In the genomic region with DNA sequence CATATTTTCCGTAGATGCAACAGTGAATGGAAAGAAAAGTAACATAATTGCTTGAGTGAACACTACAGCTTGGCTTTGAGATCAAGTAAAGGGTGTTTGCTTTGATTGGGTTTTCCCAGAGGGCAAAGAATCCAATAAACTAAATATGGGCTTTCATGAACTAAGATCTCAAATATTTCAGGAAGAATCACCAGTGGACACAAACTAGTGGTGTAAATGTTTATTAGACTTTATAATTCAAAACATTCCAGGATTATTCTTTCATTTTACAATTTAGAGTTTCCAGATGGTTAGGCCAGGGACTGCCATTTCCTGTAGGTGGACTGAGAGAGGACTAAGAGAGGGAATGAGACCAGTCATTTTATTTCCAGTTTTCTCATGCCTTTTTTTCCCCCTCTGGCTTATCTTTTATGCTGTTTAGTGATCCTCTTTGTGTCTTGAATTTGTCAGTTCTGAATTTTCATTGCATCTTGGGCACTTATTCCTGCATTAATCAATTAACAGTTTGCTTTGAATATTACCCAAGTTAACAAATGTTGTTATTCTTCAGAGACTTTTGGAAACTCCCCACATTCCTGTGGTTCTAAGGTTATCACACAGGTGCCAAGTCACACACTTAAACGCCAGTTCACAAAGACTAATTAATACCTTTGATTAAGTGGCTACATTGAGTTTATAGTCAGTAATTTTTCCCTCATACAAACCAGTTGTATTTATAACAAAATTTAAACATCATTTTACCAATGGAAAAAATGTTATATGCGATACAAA, we compare ENCODE assay signal across 19 cellular contexts. TPM values are rescaled to one million over a fixed set of nuclear protein-coding genes. Genes with fewer than 3 reads are reported as not detected.
DNase-seq lines count a peak whose midpoint lies in the region; ATAC-seq, FAIRE-seq and TF ChIP-seq lines count a peak whose summit lies in the region.
"Had no signal": no experiment of that assay in that cellular context is flagged by ENCODE, and none has a peak within 500 bp of the region (broad histone marks: within the 10 kb centered on the region; RNA-seq: fewer than 3 reads in every experiment).

No MANE protein-coding gene starts in this region.

- intact Hi-C loops in activated CD4-positive, alpha-beta T cell treated with anti-CD3 and anti-CD28 coated beads, Interleukin-2, amount 10 ng/mL, durations not matched to agents 24 days and 14 days (cut with micrococcal nuclease) = loop anchor here (5.0 kb wide), 2 partner anchors 51 to 106 kb away; a partner anchor contains a TSS
- intact Hi-C loops in endothelial cell of umbilical vein (cut with micrococcal nuclease) = no loop called here

- H3K27ac Mint-ChIP-seq in activated CD4-positive, alpha-beta T cell treated with anti-CD3 and anti-CD28 coated beads, Interleukin-2, amount 10 ng/mL, durations not matched to agents 24 days and 14 days = peak overlapping the region; percentile 11
- peak overlapping the region; percentile 5 for H3K27ac Mint-ChIP-seq in stimulated activated memory B cell treated with anti-CD40 and anti-IgM and Interleukin-4, amounts not matched to agents 10 μg/mL and 1 μg/mL and 100 μg/mL, for 72 hours
- H3K27ac Mint-ChIP-seq: endodermal cell had no signal

- dilution Hi-C loops in endothelial cell of umbilical vein (cut with MboI; ENCODE audit: extremely low pct_ligation_motif_present, low sequenced_read_pairs) = no loop called here

- peak; percentile 12 for FAIRE-seq in endothelial cell of umbilical vein (lab: Jason Lieb, UNC)

- H3K36me3 Mint-ChIP-seq in activated CD4-positive, alpha-beta T cell treated with anti-CD3 and anti-CD28 coated beads, Interleukin-2, amount 10 ng/mL, durations not matched to agents 24 days and 14 days (ENCODE audit: low read depth) = peaks cover 37% of the 10 kb centered on the region
- H3K36me3 Mint-ChIP-seq in stimulated activated memory B cell treated with anti-CD40 and anti-IgM and Interleukin-4, amounts not matched to agents 10 μg/mL and 1 μg/mL and 100 μg/mL, for 72 hours = peaks cover 19% of the 10 kb centered on the region

- ATAC-seq in stimulated activated memory B cell treated with anti-CD40 and anti-IgM and Interleukin-4, amounts not matched to agents 10 μg/mL and 1 μg/mL and 100 μg/mL, for 72 hours = no peak

- H2AFZ ChIP-seq in endothelial cell of umbilical vein (ENCODE audit: low read depth, low read length) = no peak overlapping the region

- H3K79me2 ChIP-seq in endothelial cell of umbilical vein (ENCODE audit: control insufficient read depth, insufficient read depth, low read length) = peaks cover 39% of the 10 kb centered on the region

- H3K4me1 ChIP-seq in SJSA1 (replicated peaks) (peaks cover 39% of the 10 kb centered on the region), endothelial cell of umbilical vein (ENCODE audit: control insufficient read depth, extremely low read depth, insufficient read depth, low read length) (peaks cover 45% of the 10 kb centered on the region)
- H3K4me1 ChIP-seq: HAP-1, tibial artery had no signal

- peak overlapping the region; percentile 1 for H3K9ac ChIP-seq in endothelial cell of umbilical vein (replicated peaks; ENCODE audit: extremely low read depth, insufficient read depth, low read length)

- H3K9me3 ChIP-seq in SJSA1 (replicated peaks) (no peaks in the 10 kb centered on the region), endothelial cell of umbilical vein (replicated peaks; ENCODE audit: control insufficient read depth, insufficient read depth, low read length) (no peaks in the 10 kb centered on the region)
- H3K9me3 ChIP-seq: HAP-1, lower lobe of right lung, tibial artery had no signal

- CTCF ChIA-PET in endothelial cell of umbilical vein (lab: Charles Lee) = interaction anchor here (1.2 kb wide), 2 partner anchors 10 to 104 kb away, joined by 4 to 5 read pairs; no protein-coding TSS in a partner anchor

- H3K4me3 ChIP-seq in SJSA1 = no peak overlapping the region
- no peak overlapping the region for H3K4me3 ChIP-seq in endothelial cell of umbilical vein (replicated peaks in 1 of 3; ENCODE audit: insufficient read depth in 1 of 3, low read depth in 1 of 3, low read length in 3 of 3)
- H3K4me3 ChIP-seq: HAP-1, lower lobe of right lung, tibial artery had no signal

- peak overlapping the region; percentile 79 for H3K4me2 ChIP-seq in endothelial cell of umbilical vein (ENCODE audit: insufficient read depth, low read length)

- H3K27me3 Mint-ChIP-seq in activated CD4-positive, alpha-beta T cell treated with anti-CD3 and anti-CD28 coated beads, Interleukin-2, amount 10 ng/mL, durations not matched to agents 24 days and 14 days = no peaks in the 10 kb centered on the region
- no peaks in the 10 kb centered on the region for H3K27me3 Mint-ChIP-seq in stimulated activated memory B cell treated with anti-CD40 and anti-IgM and Interleukin-4, amounts not matched to agents 10 μg/mL and 1 μg/mL and 100 μg/mL, for 72 hours

- POLR2A ChIA-PET in endothelial cell of umbilical vein (lab: Charles Lee) = no interaction called here

- H3K27ac ChIP-seq in SJSA1 (peak overlapping the region; percentile 55), endothelial cell of umbilical vein (ENCODE audit: insufficient read depth, low read depth, low read length) (peak overlapping the region; percentile 87)
- H3K27ac ChIP-seq: 22Rv1, lower lobe of right lung, tibial artery had no signal

- H3K27me3 ChIP-seq in SJSA1 (replicated peaks) (no peaks in the 10 kb centered on the region), endothelial cell of umbilical vein (ENCODE audit: control insufficient read depth in 2 of 2, insufficient read depth in 2 of 2, low read length in 2 of 2) (no peaks in the 10 kb centered on the region)
- H3K27me3 ChIP-seq: tibial artery had no signal

- TSS peak; percentile 11 for BruUV-seq in endothelial cell of umbilical vein (replicated peaks; lab: Mats Ljungman, UMichigan)

- H3K9me3 Mint-ChIP-seq in activated CD4-positive, alpha-beta T cell treated with anti-CD3 and anti-CD28 coated beads, Interleukin-2, amount 10 ng/mL, durations not matched to agents 24 days and 14 days = no peaks in the 10 kb centered on the region
- H3K9me3 Mint-ChIP-seq in stimulated activated memory B cell treated with anti-CD40 and anti-IgM and Interleukin-4, amounts not matched to agents 10 μg/mL and 1 μg/mL and 100 μg/mL, for 72 hours = no peaks in the 10 kb centered on the region
- H3K9me3 Mint-ChIP-seq: endodermal cell; T-helper 1 cell treated with Interleukin-12 subunit alpha and Interleukin-12 subunit beta and Interleukin-4 antibody, amounts not matched to agents 30 μg/mL and 1 μg/mL, for 36 hours had no signal

- H4K20me1 ChIP-seq in endothelial cell of umbilical vein (replicated peaks; ENCODE audit: control insufficient read depth, extremely low read depth, insufficient read depth, low read length) = no peaks in the 10 kb centered on the region

- no peaks in the 10 kb centered on the region for H3K9me1 ChIP-seq in endothelial cell of umbilical vein (replicated peaks; ENCODE audit: control insufficient read depth, extremely low read depth, insufficient read depth, low read length)

- no peak overlapping the region for H3K4me3 Mint-ChIP-seq in activated CD4-positive, alpha-beta T cell treated with anti-CD3 and anti-CD28 coated beads, Interleukin-2, amount 10 ng/mL, durations not matched to agents 24 days and 14 days
- no peak overlapping the region for H3K4me3 Mint-ChIP-seq in stimulated activated memory B cell treated with anti-CD40 and anti-IgM and Interleukin-4, amounts not matched to agents 10 μg/mL and 1 μg/mL and 100 μg/mL, for 72 hours
- H3K4me3 Mint-ChIP-seq: endodermal cell; T-helper 1 cell treated with Interleukin-12 subunit alpha and Interleukin-12 subunit beta and Interleukin-4 antibody, amounts not matched to agents 30 μg/mL and 1 μg/mL, for 36 hours had no signal

- TF ChIP-seq POLR2A in endothelial cell of umbilical vein (IDR thresholded peaks at IDR 0.05; ENCODE audit: low read depth, low read length) = no peak

- DNase-seq in activated CD4-positive, alpha-beta T cell treated with anti-CD3 and anti-CD28 coated beads, Interleukin-2, amount 10 ng/mL, durations not matched to agents 24 days and 14 days = no peak
- DNase-seq in activated CD4-positive, alpha-beta T cell treated with anti-CD3 and anti-CD28 coated beads, Interleukin-2, amount 50 U/mL, for 1 hour = no peak
- DNase-seq in SJSA1 (ENCODE audit: low read depth in 1 of 2, low spot score in 2 of 2) (peak in 1 of 2 experiments; percentile 71), endothelial cell of umbilical vein (ENCODE audit: low read depth, low spot score) (peak; percentile 71), SIG-M5 treated with dmso at 0.1 percent for 504 hours (lab: John Stamatoyannopoulos, UW; ENCODE audit: unreplicated experiment) (no peak), HuH-7 (ENCODE audit: low spot score) (no peak), NCI-H510A (lab: John Stamatoyannopoulos, UW) (no peak)
- DNase-seq: amniotic stem cell; DMS53; endodermal cell; Karpas-422; lower lobe of right lung; NCI-H1417 treated with DMSO at 0.1 percent for 48 hours; stimulated activated CD4-positive, alpha-beta T cell treated with anti-CD3 and anti-CD28 coated beads, Interleukin-4, amount 100 ng/mL, for 24 hours; tibial artery had no signal

- peaks cover 15% of the 10 kb centered on the region for H3K36me3 ChIP-seq in SJSA1
- H3K36me3 ChIP-seq in endothelial cell of umbilical vein (ENCODE audit: control insufficient read depth in 2 of 2, extremely low read depth in 1 of 2, insufficient read depth in 2 of 2, low read length in 2 of 2) = peaks cover 0 to 2% of the 10 kb centered on the region in 2 experiments

- H3K4me1 Mint-ChIP-seq in activated CD4-positive, alpha-beta T cell treated with anti-CD3 and anti-CD28 coated beads, Interleukin-2, amount 10 ng/mL, durations not matched to agents 24 days and 14 days = peaks cover 32% of the 10 kb centered on the region
- peaks cover 31% of the 10 kb centered on the region for H3K4me1 Mint-ChIP-seq in stimulated activated memory B cell treated with anti-CD40 and anti-IgM and Interleukin-4, amounts not matched to agents 10 μg/mL and 1 μg/mL and 100 μg/mL, for 72 hours

- TF ChIP-seq CTCF in endothelial cell of umbilical vein (IDR thresholded peaks at IDR 0.05; ENCODE audit: extremely low read depth in 1 of 2, insufficient read depth in 1 of 2, low read depth in 1 of 2, low read length in 2 of 2) = no peak

RNA-seq across cellular contexts. Expression of a gene that starts 12.2 kb away (rescaled TPM):
- 62.6 and 64.2 TPM in 2 replicates for total RNA-seq in activated CD4-positive, alpha-beta T cell treated with anti-CD3 and anti-CD28 coated beads, Interleukin-2, amount 10 ng/mL, durations not matched to agents 24 days and 14 days
- 38.5 and 52.3 TPM in 2 replicates for total RNA-seq in SJSA1 (2014; rRNA removed; shearing (Covaris generic))
- total RNA-seq in endothelial cell of umbilical vein = 53.0 and 57.3 TPM in 2 replicates
- polyA plus RNA-seq in endothelial cell of umbilical vein = 21.1 and 25.5 TPM in 2 replicates
- polyA plus RNA-seq in endothelial cell of umbilical vein (2011; cell fraction: cytosol; rRNA removed) = 51.5 and 54.8 TPM in 2 replicates
- polyA plus RNA-seq in endothelial cell of umbilical vein (2011; cell fraction: nucleus; rRNA removed) = 22.3 and 23.9 TPM in 2 replicates
- polyA plus RNA-seq in endothelial cell of umbilical vein (2012) = 49.8 and 85.9 TPM in 2 replicates
- polyA minus RNA-seq in endothelial cell of umbilical vein = 7.7 and 11.8 TPM in 2 replicates
- 12.4 TPM for polyA minus RNA-seq in endothelial cell of umbilical vein (2011; cell fraction: cytosol; rRNA and poly(A)+ RNA removed)
- 8.8 and 13.8 TPM in 2 replicates for polyA minus RNA-seq in endothelial cell of umbilical vein (2011; cell fraction: nucleus; rRNA and poly(A)+ RNA removed)

RNA-seq across cellular contexts. Expression of a gene that starts 13.5 kb away (rescaled TPM):
- 8.1 and 9.0 TPM in 2 replicates for total RNA-seq in activated CD4-positive, alpha-beta T cell treated with anti-CD3 and anti-CD28 coated beads, Interleukin-2, amount 10 ng/mL, durations not matched to agents 24 days and 14 days
- 4.6 and 5.8 TPM in 2 replicates for total RNA-seq in SJSA1 (2014; rRNA removed; shearing (Covaris generic))
- total RNA-seq in endothelial cell of umbilical vein = 8.1 and 8.2 TPM in 2 replicates
- polyA plus RNA-seq in endothelial cell of umbilical vein = 1.0 and 1.4 TPM in 2 replicates
- 1.4 and 1.6 TPM in 2 replicates for polyA plus RNA-seq in endothelial cell of umbilical vein (2011; cell fraction: cytosol; rRNA removed)
- polyA plus RNA-seq in endothelial cell of umbilical vein (2011; cell fraction: nucleus; rRNA removed) = 3.6 and 5.6 TPM in 2 replicates
- polyA plus RNA-seq in endothelial cell of umbilical vein (2012) = 3.3 and 4.7 TPM in 2 replicates
- 2.1 and 3.2 TPM in 2 replicates for polyA minus RNA-seq in endothelial cell of umbilical vein
- polyA minus RNA-seq in endothelial cell of umbilical vein (2011; cell fraction: cytosol; rRNA and poly(A)+ RNA removed) = 5.9 TPM
- 12.6 and 17.8 TPM in 2 replicates for polyA minus RNA-seq in endothelial cell of umbilical vein (2011; cell fraction: nucleus; rRNA and poly(A)+ RNA removed)

RNA-seq across cellular contexts. Expression of a gene that starts 53.6 kb away (rescaled TPM):
- total RNA-seq in activated CD4-positive, alpha-beta T cell treated with anti-CD3 and anti-CD28 coated beads, Interleukin-2, amount 10 ng/mL, durations not matched to agents 24 days and 14 days = 15.1 and 19.4 TPM in 2 replicates
- 17.1 and 23.3 TPM in 2 replicates for total RNA-seq in SJSA1 (2014; rRNA removed; shearing (Covaris generic))
- total RNA-seq in endothelial cell of umbilical vein = 14.5 and 16.9 TPM in 2 replicates
- polyA plus RNA-seq in endothelial cell of umbilical vein = 10.6 and 13.5 TPM in 2 replicates
- 12.2 and 12.4 TPM in 2 replicates for polyA plus RNA-seq in endothelial cell of umbilical vein (2011; cell fraction: cytosol; rRNA removed)
- polyA plus RNA-seq in endothelial cell of umbilical vein (2011; cell fraction: nucleus; rRNA removed) = 7.5 and 10.9 TPM in 2 replicates
- 17.3 and 17.9 TPM in 2 replicates for polyA plus RNA-seq in endothelial cell of umbilical vein (2012)
- polyA minus RNA-seq in endothelial cell of umbilical vein = 5.0 and 5.8 TPM in 2 replicates
- polyA minus RNA-seq in endothelial cell of umbilical vein (2011; cell fraction: cytosol; rRNA and poly(A)+ RNA removed) = 5.9 TPM
- 8.3 and 12.7 TPM in 2 replicates for polyA minus RNA-seq in endothelial cell of umbilical vein (2011; cell fraction: nucleus; rRNA and poly(A)+ RNA removed)
